In genomic region chr2:219520079-219520478, GRCh38 we compare ENCODE assay signal across 23 cellular contexts. TPM values are rescaled to one million over a fixed set of nuclear protein-coding genes. Genes with fewer than 3 reads are reported as not detected.
DNase-seq lines count a peak whose midpoint lies in the region; TF ChIP-seq lines count a peak whose summit lies in the region.
"Had no signal": no experiment of that assay in that cellular context is flagged by ENCODE, and none has a peak within 500 bp of the region (broad histone marks: within the 10 kb centered on the region; RNA-seq: fewer than 3 reads in every experiment).

No MANE protein-coding gene starts in this region.

- H3K9me3 ChIP-seq in cardiac muscle cell (ENCODE audit: low read depth) (no peaks in the 10 kb centered on the region), left ventricle myocardium inferior (replicated peaks) (no peaks in the 10 kb centered on the region), WERI-Rb-1 (ENCODE audit: severe bottlenecking) (no peaks in the 10 kb centered on the region)
- H3K9me3 ChIP-seq: gastrocnemius medialis, pancreas, vagina had no signal

- H3K4me1 ChIP-seq in cardiac muscle cell (ENCODE audit: low read depth) (peaks cover 63% of the 10 kb centered on the region), left ventricle myocardium inferior (peaks cover 27% of the 10 kb centered on the region)
- H3K4me1 ChIP-seq: pancreas had no signal

- H3K4me3 ChIP-seq in cardiac muscle cell (no peak overlapping the region), left ventricle myocardium inferior (no peak overlapping the region), WERI-Rb-1 (ENCODE audit: low read depth, low read length) (no peak overlapping the region; the same call in 1 of the 2 replicates)
- H3K4me3 ChIP-seq: gastrocnemius medialis, pancreas, SK-N-MC, vagina had no signal

- no peak for TF ChIP-seq CTCF in cardiac muscle cell (IDR thresholded peaks at IDR 0.05; ENCODE audit: low read depth, low read length)
- no peak for TF ChIP-seq CTCF in left ventricle myocardium inferior (IDR thresholded peaks at IDR 0.05; ENCODE audit: borderline replicate concordance)
- no peak for TF ChIP-seq CTCF in WERI-Rb-1 (IDR thresholded peaks at IDR 0.05; ENCODE audit: low read depth, low read length)

- H3K36me3 ChIP-seq in cardiac muscle cell (no peaks in the 10 kb centered on the region), left ventricle myocardium inferior (no peaks in the 10 kb centered on the region), WERI-Rb-1 (no peaks in the 10 kb centered on the region; the same call in none of the 2 replicates)
- H3K36me3 ChIP-seq: gastrocnemius medialis, pancreas, vagina had no signal

- H3K27me3 ChIP-seq in cardiac muscle cell (no peaks in the 10 kb centered on the region), left ventricle myocardium inferior (ENCODE audit: low read depth) (peaks cover 98% of the 10 kb centered on the region), WERI-Rb-1 (ENCODE audit: insufficient read depth, low read depth, severe bottlenecking) (no peaks in the 10 kb centered on the region)
- H3K27me3 ChIP-seq: vagina had no signal

- DNase-seq in cardiac muscle cell (ENCODE audit: low read depth in 1 of 2, low spot score in 1 of 2) (no peak), left ventricle myocardium inferior (no peak), WERI-Rb-1 (peak; percentile 80), retina (peak; percentile 39), Ammon's horn (ENCODE audit: low spot score) (no peak), GF-D8 (lab: John Stamatoyannopoulos, UW) (no peak)
- DNase-seq: 8988T; activated CD8-positive, alpha-beta memory T cell treated with anti-CD3 and anti-CD28 coated beads for 24 hours; activated naive CD4-positive, alpha-beta T cell treated with anti-CD3 and anti-CD28 coated beads, Interleukin-2, amount 10 ng/mL, durations not matched to agents 7 days and 5 days; activated T-cell treated with anti-CD3 and anti-CD28 coated beads, Interleukin-2, amount 50 U/mL, for 72 hours; anterior cingulate cortex; EL; gastrocnemius medialis; naive thymus-derived CD4-positive, alpha-beta T cell; NCI-H1092 treated with DMSO at 0.1 percent for 48 hours; NCI-H2029 treated with DMSO at 0.1 percent for 48 hours; NCI-H446 treated with DMSO at 0.1 percent for 48 hours; stimulated activated CD4-positive, alpha-beta T cell treated with anti-CD3 and anti-CD28 coated beads, Interleukin-1b, Interleukin-23, amount 100 ng/mL, for 48 hours had no signal

- H3K27ac ChIP-seq in cardiac muscle cell: peak overlapping the region; percentile 81
- H3K27ac ChIP-seq in left ventricle myocardium inferior (replicated peaks): no peak overlapping the region
- peak overlapping the region; percentile 98 for H3K27ac ChIP-seq in WERI-Rb-1
- H3K27ac ChIP-seq: gastrocnemius medialis, pancreas, SK-N-MC had no signal

- intact Hi-C loops in left ventricle myocardium inferior (cut with micrococcal nuclease): loop anchor here (10.0 kb wide), 1 partner anchor 65 kb away; no protein-coding TSS in a partner anchor

RNA-seq across cellular contexts. Expression of gene ASIC4, which starts 5.8 kb away (rescaled TPM):
- total RNA-seq in cardiac muscle cell (6.4 and 9.5 TPM in 2 replicates), left ventricle myocardium inferior (not detected)
- polyA plus RNA-seq in cardiac muscle cell: 3.3 and 4.3 TPM in 2 replicates
- total RNA-seq: epithelial cell of proximal tubule, vagina had no signal
- polyA plus RNA-seq: keratinocyte; naive thymus-derived CD4-positive, alpha-beta T cell had no signal

RNA-seq across cellular contexts. Expression of gene GMPPA, which starts 21.4 kb away (rescaled TPM):
- 35.0 and 45.5 TPM in 2 replicates for total RNA-seq in cardiac muscle cell
- 52.7 and 67.5 TPM in 2 replicates for polyA plus RNA-seq in cardiac muscle cell
- total RNA-seq in left ventricle myocardium inferior: 22.0 TPM

RNA-seq across cellular contexts. Expression of gene CHPF, which starts 23.5 kb away (rescaled TPM):
- 286 and 301 TPM in 2 replicates for total RNA-seq in cardiac muscle cell
- 208 and 218 TPM in 2 replicates for polyA plus RNA-seq in cardiac muscle cell
- total RNA-seq in left ventricle myocardium inferior: 104 TPM

RNA-seq across cellular contexts. Expression of gene TMEM198, which starts 23.7 kb away (rescaled TPM):
- 6.7 and 7.4 TPM in 2 replicates for total RNA-seq in cardiac muscle cell
- 8.2 and 12.2 TPM in 2 replicates for polyA plus RNA-seq in cardiac muscle cell
- 2.5 TPM for total RNA-seq in left ventricle myocardium inferior
- polyA plus RNA-seq: naive thymus-derived CD4-positive, alpha-beta T cell had no signal

RNA-seq across cellular contexts. Expression of gene OBSL1, which starts 51.3 kb away (rescaled TPM):
- total RNA-seq in cardiac muscle cell (540 and 746 TPM in 2 replicates), left ventricle myocardium inferior (208 TPM)
- 276 and 302 TPM in 2 replicates for polyA plus RNA-seq in cardiac muscle cell
- polyA plus RNA-seq: naive thymus-derived CD4-positive, alpha-beta T cell had no signal

Comparison
In these comparisons a context has a peak if more than half of its experiments do, and no peak if none do; other contexts are left out.
1. DNase-seq: peak in WERI-Rb-1 (single experiment) and retina (single experiment); none in cardiac muscle cell (0 of 2), left ventricle myocardium inferior (single experiment), Ammon's horn (single experiment) and GF-D8 (single experiment).